9 cellular contexts compared by ENCODE assay signal in the genomic region with DNA sequence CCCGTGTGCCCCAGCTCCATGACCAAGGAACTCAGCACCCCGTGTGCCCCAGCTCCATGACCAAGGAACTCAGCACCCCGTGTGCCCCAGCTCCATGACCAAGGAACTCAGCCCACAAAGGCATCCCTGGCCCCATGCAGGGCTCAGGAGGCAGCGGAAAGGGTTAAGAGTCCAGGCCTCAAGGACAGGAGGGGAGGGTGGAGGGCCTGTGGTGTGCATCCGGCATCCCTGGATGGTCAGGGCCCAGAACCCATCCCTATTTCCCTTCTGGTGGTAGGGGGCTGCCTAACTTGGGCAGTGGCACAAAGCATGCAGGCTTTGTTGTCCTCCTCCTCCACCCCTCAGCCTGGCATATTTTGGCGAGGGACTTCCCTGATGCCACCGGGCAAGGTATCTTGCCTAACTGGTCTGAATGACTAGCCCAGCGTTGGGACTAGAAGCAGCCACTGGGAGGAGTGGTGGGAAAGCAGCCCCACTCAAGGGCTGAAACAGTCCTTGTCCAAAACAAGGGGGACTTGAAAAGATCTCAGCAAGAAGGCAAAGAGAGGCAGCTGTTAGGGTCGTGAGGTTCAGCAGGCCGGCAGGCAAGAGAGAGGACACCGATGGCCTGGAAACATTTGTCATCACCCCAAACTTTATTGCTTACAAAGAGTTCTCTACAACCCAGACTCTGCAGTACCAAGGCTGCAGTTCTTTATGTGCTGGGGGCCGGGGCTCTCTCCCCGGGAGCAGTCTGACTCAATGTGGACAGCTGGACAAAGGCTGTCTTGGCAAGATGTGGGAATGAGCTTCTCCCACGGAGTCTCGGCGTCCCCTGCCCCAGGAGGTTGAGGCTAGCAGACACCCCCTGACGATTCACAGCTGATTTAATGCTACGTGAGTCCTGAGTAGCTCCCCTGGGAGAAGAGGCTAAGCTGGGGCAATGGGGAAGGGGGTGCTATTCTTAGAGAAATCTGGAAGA. TPM values are rescaled to one million over a fixed set of nuclear protein-coding genes. Genes with fewer than 3 reads are reported as not detected.
DNase-seq lines count a peak whose midpoint lies in the region; ATAC-seq lines count a peak whose summit lies in the region.
"Had no signal": no experiment of that assay in that cellular context is flagged by ENCODE, and none has a peak within 500 bp of the region (broad histone marks: within the 10 kb centered on the region; RNA-seq: fewer than 3 reads in every experiment).

No MANE protein-coding gene starts in this region.

- H3K36me3 ChIP-seq in neuronal stem cell (replicated peaks in 1 of 2; ENCODE audit: control insufficient read depth in 2 of 2, insufficient read depth in 2 of 2, low read length in 2 of 2): peaks cover 29 to 54% of the 10 kb centered on the region in 2 donors

- H3K23ac ChIP-seq in neuronal stem cell (ENCODE audit: low read depth, low read length, poor library complexity): peak overlapping the region; percentile 77

- H2AFZ ChIP-seq in neuronal stem cell (ENCODE audit: low read length): no peak overlapping the region

- H3K4me3 ChIP-seq in neuronal stem cell (ENCODE audit: low read length in 2 of 2): no peak overlapping the region

- H4K91ac ChIP-seq in neuronal stem cell (ENCODE audit: low read depth, low read length, poor library complexity): no peak overlapping the region

- H3K9me3 ChIP-seq in neuronal stem cell (replicated peaks in 1 of 2; ENCODE audit: control insufficient read depth in 2 of 2, insufficient read depth in 1 of 2, low read depth in 1 of 2, low read length in 2 of 2): no peaks in the 10 kb centered on the region

- H3K27ac ChIP-seq in neuronal stem cell (replicated peaks; ENCODE audit: low read length): no peak overlapping the region

- H4K8ac ChIP-seq in neuronal stem cell (ENCODE audit: low read depth, low read length): no peak overlapping the region

- H3K18ac ChIP-seq in neuronal stem cell (ENCODE audit: low read length): peak overlapping the region; percentile 94

- peak overlapping the region; percentile 65 for H2AK5ac ChIP-seq in neuronal stem cell (ENCODE audit: low read depth, low read length)

- peak; percentile 50 for ATAC-seq in esophagus mucosa
- no peak for ATAC-seq in GM18909 (IDR thresholded peaks at IDR 0.05; ENCODE audit: poor library complexity, unreplicated experiment)
- no peak for ATAC-seq in GM21825 (IDR thresholded peaks at IDR 0.05; ENCODE audit: unreplicated experiment)

- H2BK12ac ChIP-seq in neuronal stem cell (ENCODE audit: low read length): no peak overlapping the region

- H3K9ac ChIP-seq in neuronal stem cell (ENCODE audit: low read depth, low read length, poor library complexity): peak overlapping the region; percentile 85

- peaks cover 0 to 2% (median 0%) of the 10 kb centered on the region in 3 experiments for H3K27me3 ChIP-seq in neuronal stem cell (ENCODE audit: control insufficient read depth in 3 of 3, insufficient read depth in 3 of 3, low read depth in 1 of 3, low read length in 3 of 3)

- H2BK15ac ChIP-seq in neuronal stem cell (ENCODE audit: low read length): no peak overlapping the region

- H3K4me2 ChIP-seq in neuronal stem cell (ENCODE audit: insufficient read depth, low read length, poor library complexity, severe bottlenecking): peak overlapping the region; percentile 88

- H3K4ac ChIP-seq in neuronal stem cell (ENCODE audit: low read length): no peak overlapping the region

- WGBS in neuronal stem cell (ENCODE audit: extremely low coverage in 2 of 2, insufficient read length in 2 of 2, insufficient replicate concordance in 1 of 2), 2 donors: no CpG with 5 or more reads among the region's 18 CpGs

- H3K14ac ChIP-seq in neuronal stem cell (ENCODE audit: low read length): peak overlapping the region; percentile 96

- peaks cover 0 to 10% of the 10 kb centered on the region in 2 donors for H3K4me1 ChIP-seq in neuronal stem cell (ENCODE audit: control insufficient read depth in 2 of 2, insufficient read depth in 1 of 2, low read depth in 1 of 2, low read length in 2 of 2)

- H2BK5ac ChIP-seq in neuronal stem cell (ENCODE audit: low read length): no peak overlapping the region

- H3K79me1 ChIP-seq in neuronal stem cell (ENCODE audit: low read depth, low read length): peaks cover 4% of the 10 kb centered on the region

- no peak overlapping the region for H2BK120ac ChIP-seq in neuronal stem cell (ENCODE audit: low read depth, low read length)

- DNase-seq in EH (ENCODE audit: low read depth): peak; percentile 50
- DNase-seq in RPMI7951 (ENCODE audit: low read depth): peak; percentile 37
- no peak for DNase-seq in neuronal stem cell (ENCODE audit: low spot score)
- no peak for DNase-seq in NCI-H2196 (lab: John Stamatoyannopoulos, UW; ENCODE audit: unreplicated experiment)
- DNase-seq in GM03348 (ENCODE audit: low spot score): no peak

RNA-seq across cellular contexts. Expression of gene SPATA32, which starts 0.9 kb away (rescaled TPM):
- not detected in 2 replicates for total RNA-seq in RPMI7951 (2014; rRNA removed; shearing (Covaris generic))
- 0.24 TPM for total RNA-seq in esophagus mucosa
- polyA plus RNA-seq in neuronal stem cell (2013, experiment 1 of 2): 0.04 TPM
- 0.01 TPM for polyA plus RNA-seq in neuronal stem cell (2013, experiment 2 of 2)
- total RNA-seq: glomerular endothelial cell had no signal

RNA-seq across cellular contexts. Expression of gene FMNL1, which starts 41.1 kb away (rescaled TPM):
- total RNA-seq in RPMI7951 (2014; rRNA removed; shearing (Covaris generic)): 10.3 and 13.1 TPM in 2 replicates
- 2.6 TPM for total RNA-seq in esophagus mucosa
- 2.8 TPM for polyA plus RNA-seq in neuronal stem cell (2013, experiment 1 of 2)
- 2.9 TPM for polyA plus RNA-seq in neuronal stem cell (2013, experiment 2 of 2)

RNA-seq across cellular contexts. Expression of gene MAP3K14, which starts 54.0 kb away (rescaled TPM):
- 2.9 and 5.7 TPM in 2 replicates for total RNA-seq in RPMI7951 (2014; rRNA removed; shearing (Covaris generic))
- 6.3 TPM for total RNA-seq in esophagus mucosa
- 3.2 TPM for polyA plus RNA-seq in neuronal stem cell (2013, experiment 1 of 2)
- 3.2 TPM for polyA plus RNA-seq in neuronal stem cell (2013, experiment 2 of 2)

Comparison
In these comparisons a context has a peak if more than half of its experiments do, and no peak if none do; other contexts are left out.
1. DNase-seq: peak in EH (single experiment) and RPMI7951 (single experiment); none in neuronal stem cell (single experiment), NCI-H2196 (single experiment) and GM03348 (single experiment).